Comparison of ENCODE assay signal across 1 cellular context in the genomic region with DNA sequence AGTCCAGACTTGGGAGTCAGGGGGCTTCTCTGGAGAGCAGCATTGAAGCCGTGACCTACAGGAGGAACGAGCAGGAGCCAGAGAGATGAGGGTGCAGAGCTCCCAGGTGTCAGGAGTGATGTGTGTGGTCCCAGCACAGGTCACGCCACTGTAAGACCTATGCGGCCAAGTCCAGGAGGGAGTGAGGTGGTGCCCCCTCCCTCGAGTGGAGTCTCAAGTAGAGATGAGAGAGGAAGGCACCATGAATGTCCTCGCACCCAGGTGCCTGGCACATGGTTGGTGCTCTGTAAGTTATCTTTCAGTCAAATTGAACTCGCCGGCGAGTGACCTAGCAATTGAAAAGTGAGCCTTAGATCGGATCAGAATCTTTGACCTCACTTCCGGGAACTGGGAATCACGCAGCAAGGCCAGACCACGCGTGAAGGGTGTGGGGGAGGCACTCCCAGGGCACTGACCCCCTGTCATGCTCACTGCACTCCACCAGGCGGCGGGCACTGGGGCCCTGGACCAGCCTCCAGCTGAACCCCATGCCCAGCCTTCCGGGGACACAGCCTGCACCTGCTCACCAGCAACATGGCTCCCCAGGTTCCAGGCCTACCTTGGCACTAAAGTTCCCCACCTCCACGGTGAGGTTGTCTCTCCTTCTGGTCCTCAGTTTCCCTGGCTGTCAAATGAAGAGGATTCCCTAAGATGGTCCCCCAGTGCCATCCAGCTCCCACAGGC.
TF ChIP-seq lines count a peak whose summit lies in the region.

No MANE protein-coding gene starts in this region.

TF ChIP-seq in HepG2, 621 proteins besides CTCF, POLR2A, EP300 and RAD21:
- TF ChIP-seq ZSCAN21 (CRISPR knock-in tag; IDR thresholded peaks at IDR 0.05; ENCODE audit: borderline replicate concordance) (no peak), EED (CRISPR knock-in tag; IDR thresholded peaks at IDR 0.05) (no peak), KIAA2018 (CRISPR knock-in tag; IDR thresholded peaks at IDR 0.05; ENCODE audit: borderline replicate concordance) (no peak), ZFP62 (CRISPR knock-in tag; IDR thresholded peaks at IDR 0.05) (no peak)
- TF ChIP-seq, protein P1, sequence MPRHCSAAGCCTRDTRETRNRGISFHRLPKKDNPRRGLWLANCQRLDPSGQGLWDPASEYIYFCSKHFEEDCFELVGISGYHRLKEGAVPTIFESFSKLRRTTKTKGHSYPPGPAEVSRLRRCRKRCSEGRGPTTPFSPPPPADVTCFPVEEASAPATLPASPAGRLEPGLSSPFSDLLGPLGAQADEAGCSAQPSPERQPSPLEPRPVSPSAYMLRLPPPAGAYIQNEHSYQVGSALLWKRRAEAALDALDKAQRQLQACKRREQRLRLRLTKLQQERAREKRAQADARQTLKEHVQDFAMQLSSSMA (CRISPR knock-in tag; IDR thresholded peaks at IDR 0.05) = no peak
